8 cellular contexts compared by ENCODE assay signal in the genomic region with DNA sequence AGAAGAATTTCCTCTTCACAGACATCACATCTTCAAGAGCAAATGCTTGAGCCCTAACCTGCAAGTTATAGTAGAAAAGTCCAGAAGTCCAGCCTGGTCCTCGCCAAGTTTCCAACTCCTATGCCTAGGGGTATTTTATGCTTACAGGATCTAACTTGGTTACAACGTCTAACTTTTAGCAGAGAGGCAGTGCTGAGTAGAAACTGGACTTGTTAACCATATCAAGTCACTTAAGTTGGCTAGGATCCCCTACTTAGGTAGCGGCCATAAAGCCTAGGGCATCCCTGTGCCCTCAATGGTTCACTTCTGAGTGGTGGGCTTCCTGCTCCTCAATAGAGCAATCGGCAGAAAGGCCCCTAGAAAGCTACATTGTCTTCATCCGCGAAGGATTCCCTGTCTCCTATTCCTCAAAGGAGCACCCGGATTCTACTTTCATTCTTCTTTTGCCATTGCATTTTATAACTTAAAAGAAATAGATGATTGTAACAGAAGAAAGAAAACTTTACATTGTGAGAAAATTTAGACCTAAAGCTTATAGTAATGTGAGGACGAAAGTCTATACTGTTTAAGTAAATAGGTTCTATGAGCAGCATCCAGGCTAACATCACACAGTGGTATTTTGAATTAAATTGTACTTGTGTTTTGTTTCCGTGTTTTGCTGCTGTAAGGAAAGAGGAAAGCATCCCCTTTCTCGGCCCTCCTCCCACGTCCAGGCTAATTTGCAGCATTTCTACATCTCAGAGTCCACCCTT. TPM values are rescaled to one million over a fixed set of nuclear protein-coding genes. Genes with fewer than 3 reads are reported as not detected.
DNase-seq lines count a peak whose midpoint lies in the region; ATAC-seq and TF ChIP-seq lines count a peak whose summit lies in the region.

No MANE protein-coding gene starts in this region.

- intact Hi-C loops in heart left ventricle (cut with DNase I), result loop anchor here in 4 of 10 donors (5.0 to 10.0 kb wide), 3 partner anchors 204 to 654 kb away; a partner anchor contains a TSS
- intact Hi-C loops in left ventricle myocardium superior (cut with micrococcal nuclease), result no loop called here
- intact Hi-C loops in mammary epithelial cell (cut with micrococcal nuclease), result loop anchor here (5.0 kb wide), 2 partner anchors 369 to 474 kb away; no protein-coding TSS in a partner anchor
- intact Hi-C loops in upper lobe of right lung (cut with DNase I), result no loop called here

- H3K4me1 Mint-ChIP-seq in mesothelial cell of epicardium, result peaks cover 31% of the 10 kb centered on the region

- 77 to 83% (median 80%) methylated on average over 11 of the region's 11 CpGs for WGBS in heart left ventricle, 4 donors
- 54% methylated on average over 11 of the region's 11 CpGs for WGBS in mammary epithelial cell (ENCODE audit: low coverage, missing lambda C conversion rate)

- no peak for ATAC-seq in heart left ventricle
- ATAC-seq in left ventricle myocardium superior, result no peak
- ATAC-seq in upper lobe of right lung, result no peak
- no peak for ATAC-seq in HG02642 (IDR thresholded peaks at IDR 0.05; ENCODE audit: poor library complexity, unreplicated experiment)

- H3K4me3 Mint-ChIP-seq in mesothelial cell of epicardium, result peak overlapping the region; percentile 99

- H3K79me2 ChIP-seq in mammary epithelial cell (ENCODE audit: insufficient read depth, low read length), result peaks cover 51% of the 10 kb centered on the region

- no peaks in the 10 kb centered on the region for H4K20me1 ChIP-seq in mammary epithelial cell (ENCODE audit: insufficient read depth, low read length)

- H3K27ac Mint-ChIP-seq in mesothelial cell of epicardium, result peak overlapping the region; percentile 99

- H3K36me3 Mint-ChIP-seq in mesothelial cell of epicardium, result peaks cover 5% of the 10 kb centered on the region

- BruUV-seq in mammary epithelial cell (replicated peaks; lab: Mats Ljungman, UMichigan), result no TSS peak

- H3K4me3 ChIP-seq in heart left ventricle (peak overlapping the region in 10 of 12 donors; percentile 64 to 96 (median 84)), mammary epithelial cell (replicated peaks in 1 of 3; ENCODE audit: insufficient read depth in 1 of 3, low read depth in 2 of 3, low read length in 3 of 3) (peak overlapping the region; percentile 67 to 71 (median 68)), upper lobe of right lung (peak overlapping the region; percentile 90)

- in situ Hi-C loops in mammary epithelial cell (cut with MboI; ENCODE audit: low sequenced_read_pairs in 2 of 2), result no loop called here

- H3K27ac ChIP-seq in heart left ventricle, result peak overlapping the region in 3 of 12 donors; percentile 85 to 93 (median 92)
- peak overlapping the region; percentile 86 for H3K27ac ChIP-seq in mammary epithelial cell (ENCODE audit: insufficient read depth, low read depth, low read length)
- no peak overlapping the region for H3K27ac ChIP-seq in upper lobe of right lung

- H3K9me3 Mint-ChIP-seq in mesothelial cell of epicardium, result no peaks in the 10 kb centered on the region

- peak overlapping the region; percentile 84 for H3K9ac ChIP-seq in mammary epithelial cell (ENCODE audit: insufficient read depth, low read length)

- H3K9me3 ChIP-seq in heart left ventricle (no peaks in the 10 kb centered on the region), mammary epithelial cell (replicated peaks; ENCODE audit: insufficient read depth, low read length) (no peaks in the 10 kb centered on the region), upper lobe of right lung (no peaks in the 10 kb centered on the region)

- dilution Hi-C loops in mammary epithelial cell (cut with HindIII; ENCODE audit: low sequenced_read_pairs), result loop anchor here (25.0 kb wide), 1 partner anchor 436 kb away; no protein-coding TSS in a partner anchor

- DNase-seq in heart left ventricle (no peak), left ventricle myocardium superior (no peak), mammary epithelial cell (no peak), mesothelial cell of epicardium (ENCODE audit: low spot score in 2 of 2, unreplicated experiment in 2 of 2) (no peak), upper lobe of right lung (no peak), SW480 (ENCODE audit: low spot score) (no peak), COLO668 (lab: John Stamatoyannopoulos, UW; ENCODE audit: unreplicated experiment) (no peak)

- no peak for TF ChIP-seq CTCF in heart left ventricle (IDR thresholded peaks at IDR 0.05)
- no peak for TF ChIP-seq CTCF in mammary epithelial cell (conservative IDR thresholded peaks at IDR 0.05 in 1 of 2, IDR thresholded peaks at IDR 0.05 in 1 of 2; ENCODE audit: extremely low read depth in 1 of 2, insufficient read depth in 1 of 2, low read depth in 1 of 2, low read length in 2 of 2)
- no peak for TF ChIP-seq CTCF in mesothelial cell of epicardium (IDR thresholded peaks at IDR 0.05; ENCODE audit: unreplicated experiment)
- no peak for TF ChIP-seq CTCF in upper lobe of right lung (IDR thresholded peaks at IDR 0.05)

- peak overlapping the region; percentile 93 for H3K4me2 ChIP-seq in mammary epithelial cell (ENCODE audit: insufficient read depth, low read depth, low read length)

- peaks cover 0 to 21% (median 0%) of the 10 kb centered on the region in 9 donors for H3K27me3 ChIP-seq in heart left ventricle
- H3K27me3 ChIP-seq in mammary epithelial cell (ENCODE audit: insufficient read depth, low read length), result no peaks in the 10 kb centered on the region
- peaks cover 15% of the 10 kb centered on the region for H3K27me3 ChIP-seq in upper lobe of right lung

- no peaks in the 10 kb centered on the region for H3K27me3 Mint-ChIP-seq in mesothelial cell of epicardium (ENCODE audit: low read depth)

- H2AFZ ChIP-seq in mammary epithelial cell (ENCODE audit: low read depth, low read length), result peak overlapping the region; percentile 85

- no peaks in the 10 kb centered on the region for H3K36me3 ChIP-seq in heart left ventricle
- peaks cover 3% of the 10 kb centered on the region for H3K36me3 ChIP-seq in mammary epithelial cell (ENCODE audit: insufficient read depth, low read length)
- no peaks in the 10 kb centered on the region for H3K36me3 ChIP-seq in upper lobe of right lung

- H3K4me1 ChIP-seq in heart left ventricle (peaks cover 0 to 26% (median 17%) of the 10 kb centered on the region in 12 donors), mammary epithelial cell (ENCODE audit: insufficient read depth, low read length) (peaks cover 22% of the 10 kb centered on the region), upper lobe of right lung (peaks cover 15% of the 10 kb centered on the region)

- TF ChIP-seq POLR2A in heart left ventricle (IDR thresholded peaks at IDR 0.05), result no peak

- CTCF ChIA-PET in mammary epithelial cell (lab: Charles Lee; ENCODE audit: low non-redundant PET), result no interaction called here

RNA-seq across cellular contexts. Expression of a gene that starts 1.3 kb away (rescaled TPM):
- total RNA-seq in heart left ventricle (10 to 100 TPM; 12.6 to 27.3 (median 19.4) TPM), left ventricle myocardium superior (25.7 TPM), mammary epithelial cell (10 to 100 TPM; 51.5 to 96.9 TPM), mesothelial cell of epicardium (78.5 to 90.0 TPM (median 88.3 TPM) in 3 replicates), upper lobe of right lung (40.6 TPM)
- polyA plus RNA-seq in heart left ventricle (1 to 10 TPM; 5.4 to 6.6 TPM), mammary epithelial cell (59.0 TPM)
- polyA minus RNA-seq in mammary epithelial cell, result 52.6 TPM
